In the genomic region with DNA sequence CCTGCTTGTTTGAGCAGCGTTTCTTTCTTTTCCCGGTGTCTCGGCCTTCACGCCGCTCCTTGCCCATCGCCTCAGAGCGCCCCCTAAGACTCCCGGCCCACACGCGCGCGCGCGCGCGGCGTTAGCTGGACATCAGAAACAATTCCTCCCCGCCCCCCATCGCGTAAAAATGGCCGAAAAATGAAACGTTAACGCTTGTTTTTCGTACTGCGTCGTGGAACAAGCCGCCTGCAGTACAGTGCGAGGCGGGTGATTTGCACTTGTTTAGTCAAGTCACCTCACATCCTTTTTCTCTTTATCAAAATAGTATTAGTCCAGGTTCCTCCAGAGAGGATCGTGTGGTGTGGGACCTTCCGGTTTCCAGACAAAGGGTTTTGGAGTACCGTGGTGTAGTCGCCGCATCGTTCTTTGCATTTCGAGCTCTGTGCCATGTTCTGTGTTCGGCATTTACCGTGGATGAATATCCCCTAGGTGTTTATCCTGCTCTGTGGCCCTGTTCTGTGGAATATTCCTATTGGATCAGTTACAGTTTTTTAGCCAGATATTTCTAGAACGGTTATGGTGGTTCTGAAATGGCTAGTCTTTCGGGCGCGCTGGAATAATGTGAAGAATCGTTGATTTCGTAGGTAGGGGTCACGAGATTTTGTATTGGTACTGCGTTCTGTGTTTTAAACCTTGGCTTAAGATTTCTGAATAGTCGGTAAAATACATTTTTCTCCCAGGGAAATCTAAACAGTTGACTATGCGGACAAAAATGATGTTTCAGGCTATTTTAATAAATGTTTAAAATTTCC, we compare ENCODE assay signal across 1 cellular context.
TF ChIP-seq lines count a peak whose summit lies in the region.

No MANE protein-coding gene starts in this region.

TF ChIP-seq in GM12878, 131 proteins besides CTCF, POLR2A, EP300 and RAD21 (continued from another document):
- TF ChIP-seq, protein P1, sequence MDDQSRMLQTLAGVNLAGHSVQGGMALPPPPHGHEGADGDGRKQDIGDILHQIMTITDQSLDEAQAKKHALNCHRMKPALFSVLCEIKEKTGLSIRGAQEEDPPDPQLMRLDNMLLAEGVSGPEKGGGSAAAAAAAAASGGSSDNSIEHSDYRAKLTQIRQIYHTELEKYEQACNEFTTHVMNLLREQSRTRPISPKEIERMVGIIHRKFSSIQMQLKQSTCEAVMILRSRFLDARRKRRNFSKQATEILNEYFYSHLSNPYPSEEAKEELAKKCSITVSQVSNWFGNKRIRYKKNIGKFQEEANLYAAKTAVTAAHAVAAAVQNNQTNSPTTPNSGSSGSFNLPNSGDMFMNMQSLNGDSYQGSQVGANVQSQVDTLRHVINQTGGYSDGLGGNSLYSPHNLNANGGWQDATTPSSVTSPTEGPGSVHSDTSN (IDR thresholded peaks at IDR 0.05; ENCODE audit: insufficient replicate concordance, low read depth, low read length), result no peak
- TF ChIP-seq CUX1 (IDR thresholded peaks at IDR 0.05; ENCODE audit: insufficient replicate concordance, low read depth, low read length) (no peak), ATF7 (IDR thresholded peaks at IDR 0.05; ENCODE audit: low read depth) (no peak), STAT1 (conservative IDR thresholded peaks at IDR 0.05) (no peak), BRCA1 (IDR thresholded peaks at IDR 0.05; ENCODE audit: low read depth, low read length) (no peak), ZNF217 (IDR thresholded peaks at IDR 0.05) (no peak), NBN (IDR thresholded peaks at IDR 0.05) (0 out of 2 replicates have a peak, but pooled peaks have one; percentile 3), MTA2 (IDR thresholded peaks at IDR 0.05; ENCODE audit: low read depth) (0 out of 2 replicates have a peak, but pooled peaks have one; percentile 29), ZNF592 (IDR thresholded peaks at IDR 0.05) (no peak), SP1 (IDR thresholded peaks at IDR 0.05; ENCODE audit: low read depth, low read length) (no peak), CHD4 (IDR thresholded peaks at IDR 0.05) (no peak), POU2F2 (IDR thresholded peaks at IDR 0.05; ENCODE audit: borderline replicate concordance, low read depth, low read length) (0 out of 3 replicates have a peak, but pooled peaks have one; percentile 40)
- TF ChIP-seq, protein P2, sequence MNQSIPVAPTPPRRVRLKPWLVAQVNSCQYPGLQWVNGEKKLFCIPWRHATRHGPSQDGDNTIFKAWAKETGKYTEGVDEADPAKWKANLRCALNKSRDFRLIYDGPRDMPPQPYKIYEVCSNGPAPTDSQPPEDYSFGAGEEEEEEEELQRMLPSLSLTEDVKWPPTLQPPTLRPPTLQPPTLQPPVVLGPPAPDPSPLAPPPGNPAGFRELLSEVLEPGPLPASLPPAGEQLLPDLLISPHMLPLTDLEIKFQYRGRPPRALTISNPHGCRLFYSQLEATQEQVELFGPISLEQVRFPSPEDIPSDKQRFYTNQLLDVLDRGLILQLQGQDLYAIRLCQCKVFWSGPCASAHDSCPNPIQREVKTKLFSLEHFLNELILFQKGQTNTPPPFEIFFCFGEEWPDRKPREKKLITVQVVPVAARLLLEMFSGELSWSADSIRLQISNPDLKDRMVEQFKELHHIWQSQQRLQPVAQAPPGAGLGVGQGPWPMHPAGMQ (IDR thresholded peaks at IDR 0.05; ENCODE audit: borderline replicate concordance), result no peak
TF ChIP-seq in GM12878: peak in this region for 24.
